1 cellular context compared by ENCODE assay signal in the genomic region with DNA sequence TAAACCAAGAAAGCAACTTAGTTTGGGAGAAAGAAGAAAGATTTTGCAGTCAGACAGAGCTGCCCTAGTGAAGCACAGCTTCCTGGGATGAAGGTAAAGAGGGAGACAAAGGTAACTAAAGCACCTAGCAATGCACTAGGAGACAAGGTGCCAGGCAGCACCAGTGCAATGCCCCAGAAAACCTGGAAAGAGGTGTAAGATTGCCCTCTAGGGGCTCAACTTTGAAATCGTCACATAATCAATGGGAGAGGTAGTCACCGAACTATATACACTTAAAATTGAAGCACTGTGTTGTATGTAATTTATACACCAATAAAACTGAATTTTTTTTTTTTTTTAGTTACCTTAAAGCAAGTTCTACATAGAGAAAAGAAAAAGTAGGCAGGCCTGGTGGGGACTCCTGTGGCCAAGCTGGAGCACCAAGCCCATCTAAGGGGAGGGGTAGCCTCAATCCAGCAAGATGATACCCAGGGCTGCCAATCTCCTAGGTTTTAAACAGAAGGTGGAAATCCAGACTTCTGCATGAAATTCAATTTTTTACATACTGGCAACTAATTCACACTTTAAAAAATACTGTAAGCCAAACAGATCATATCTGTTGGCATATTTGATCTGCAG.
TF ChIP-seq lines count a peak whose summit lies in the region.

No MANE protein-coding gene starts in this region.

TF ChIP-seq in WTC11, 78 proteins besides CTCF, POLR2A, EP300 and RAD21 (continued from another document):
- TF ChIP-seq, protein P1, sequence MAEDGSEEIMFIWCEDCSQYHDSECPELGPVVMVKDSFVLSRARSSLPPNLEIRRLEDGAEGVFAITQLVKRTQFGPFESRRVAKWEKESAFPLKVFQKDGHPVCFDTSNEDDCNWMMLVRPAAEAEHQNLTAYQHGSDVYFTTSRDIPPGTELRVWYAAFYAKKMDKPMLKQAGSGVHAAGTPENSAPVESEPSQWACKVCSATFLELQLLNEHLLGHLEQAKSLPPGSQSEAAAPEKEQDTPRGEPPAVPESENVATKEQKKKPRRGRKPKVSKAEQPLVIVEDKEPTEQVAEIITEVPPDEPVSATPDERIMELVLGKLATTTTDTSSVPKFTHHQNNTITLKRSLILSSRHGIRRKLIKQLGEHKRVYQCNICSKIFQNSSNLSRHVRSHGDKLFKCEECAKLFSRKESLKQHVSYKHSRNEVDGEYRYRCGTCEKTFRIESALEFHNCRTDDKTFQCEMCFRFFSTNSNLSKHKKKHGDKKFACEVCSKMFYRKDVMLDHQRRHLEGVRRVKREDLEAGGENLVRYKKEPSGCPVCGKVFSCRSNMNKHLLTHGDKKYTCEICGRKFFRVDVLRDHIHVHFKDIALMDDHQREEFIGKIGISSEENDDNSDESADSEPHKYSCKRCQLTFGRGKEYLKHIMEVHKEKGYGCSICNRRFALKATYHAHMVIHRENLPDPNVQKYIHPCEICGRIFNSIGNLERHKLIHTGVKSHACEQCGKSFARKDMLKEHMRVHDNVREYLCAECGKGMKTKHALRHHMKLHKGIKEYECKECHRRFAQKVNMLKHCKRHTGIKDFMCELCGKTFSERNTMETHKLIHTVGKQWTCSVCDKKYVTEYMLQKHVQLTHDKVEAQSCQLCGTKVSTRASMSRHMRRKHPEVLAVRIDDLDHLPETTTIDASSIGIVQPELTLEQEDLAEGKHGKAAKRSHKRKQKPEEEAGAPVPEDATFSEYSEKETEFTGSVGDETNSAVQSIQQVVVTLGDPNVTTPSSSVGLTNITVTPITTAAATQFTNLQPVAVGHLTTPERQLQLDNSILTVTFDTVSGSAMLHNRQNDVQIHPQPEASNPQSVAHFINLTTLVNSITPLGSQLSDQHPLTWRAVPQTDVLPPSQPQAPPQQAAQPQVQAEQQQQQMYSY (CRISPR knock-in tag; IDR thresholded peaks at IDR 0.05) = no peak
- TF ChIP-seq RORB (CRISPR knock-in tag; IDR thresholded peaks at IDR 0.05) (no peak), RELA (CRISPR knock-in tag; IDR thresholded peaks at IDR 0.05; ENCODE audit: borderline replicate concordance) (no peak), NR1H2 (CRISPR knock-in tag; IDR thresholded peaks at IDR 0.05) (no peak), FOXJ3 (CRISPR knock-in tag; IDR thresholded peaks at IDR 0.05; ENCODE audit: borderline replicate concordance) (no peak), ETV6 (CRISPR knock-in tag; IDR thresholded peaks at IDR 0.05) (no peak)
- TF ChIP-seq, protein P2, sequence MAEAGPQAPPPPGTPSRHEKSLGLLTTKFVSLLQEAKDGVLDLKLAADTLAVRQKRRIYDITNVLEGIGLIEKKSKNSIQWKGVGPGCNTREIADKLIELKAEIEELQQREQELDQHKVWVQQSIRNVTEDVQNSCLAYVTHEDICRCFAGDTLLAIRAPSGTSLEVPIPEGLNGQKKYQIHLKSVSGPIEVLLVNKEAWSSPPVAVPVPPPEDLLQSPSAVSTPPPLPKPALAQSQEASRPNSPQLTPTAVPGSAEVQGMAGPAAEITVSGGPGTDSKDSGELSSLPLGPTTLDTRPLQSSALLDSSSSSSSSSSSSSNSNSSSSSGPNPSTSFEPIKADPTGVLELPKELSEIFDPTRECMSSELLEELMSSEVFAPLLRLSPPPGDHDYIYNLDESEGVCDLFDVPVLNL (CRISPR knock-in tag; IDR thresholded peaks at IDR 0.05; ENCODE audit: borderline replicate concordance, low read depth) = no peak
- TF ChIP-seq, protein P3, sequence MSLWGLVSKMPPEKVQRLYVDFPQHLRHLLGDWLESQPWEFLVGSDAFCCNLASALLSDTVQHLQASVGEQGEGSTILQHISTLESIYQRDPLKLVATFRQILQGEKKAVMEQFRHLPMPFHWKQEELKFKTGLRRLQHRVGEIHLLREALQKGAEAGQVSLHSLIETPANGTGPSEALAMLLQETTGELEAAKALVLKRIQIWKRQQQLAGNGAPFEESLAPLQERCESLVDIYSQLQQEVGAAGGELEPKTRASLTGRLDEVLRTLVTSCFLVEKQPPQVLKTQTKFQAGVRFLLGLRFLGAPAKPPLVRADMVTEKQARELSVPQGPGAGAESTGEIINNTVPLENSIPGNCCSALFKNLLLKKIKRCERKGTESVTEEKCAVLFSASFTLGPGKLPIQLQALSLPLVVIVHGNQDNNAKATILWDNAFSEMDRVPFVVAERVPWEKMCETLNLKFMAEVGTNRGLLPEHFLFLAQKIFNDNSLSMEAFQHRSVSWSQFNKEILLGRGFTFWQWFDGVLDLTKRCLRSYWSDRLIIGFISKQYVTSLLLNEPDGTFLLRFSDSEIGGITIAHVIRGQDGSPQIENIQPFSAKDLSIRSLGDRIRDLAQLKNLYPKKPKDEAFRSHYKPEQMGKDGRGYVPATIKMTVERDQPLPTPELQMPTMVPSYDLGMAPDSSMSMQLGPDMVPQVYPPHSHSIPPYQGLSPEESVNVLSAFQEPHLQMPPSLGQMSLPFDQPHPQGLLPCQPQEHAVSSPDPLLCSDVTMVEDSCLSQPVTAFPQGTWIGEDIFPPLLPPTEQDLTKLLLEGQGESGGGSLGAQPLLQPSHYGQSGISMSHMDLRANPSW (CRISPR knock-in tag; conservative IDR thresholded peaks at IDR 0.05; ENCODE audit: low read depth) = no peak
